In genomic region chr12:51238037-51238509, GRCh38 we compare ENCODE assay signal across 8 cellular contexts. TPM values are rescaled to one million over a fixed set of nuclear protein-coding genes. Genes with fewer than 3 reads are reported as not detected.
DNase-seq lines count a peak whose midpoint lies in the region; ATAC-seq and TF ChIP-seq lines count a peak whose summit lies in the region.

No MANE protein-coding gene starts in this region.

- H3K27ac ChIP-seq in heart left ventricle, result peak overlapping the region; percentile 48 to 100 (median 100)
- H3K27ac ChIP-seq in vagina, result peak overlapping the region; percentile 99

- H3K9me3 ChIP-seq in heart left ventricle, result no peaks in the 10 kb centered on the region
- H3K9me3 ChIP-seq in vagina, result no peaks in the 10 kb centered on the region

- no peak for ATAC-seq in heart left ventricle
- no peak for ATAC-seq in memory B cell (ENCODE audit: low read depth)

- H3K4me1 ChIP-seq in heart left ventricle (peaks cover 0 to 42% (median 23%) of the 10 kb centered on the region in 12 donors), vagina (peaks cover 27% of the 10 kb centered on the region)

- H3K4me3 ChIP-seq in heart left ventricle (peak overlapping the region; percentile 63 to 100 (median 97)), LNCaP clone FGC (ENCODE audit: low read depth, low read length) (peak overlapping the region; percentile 99), vagina (peak overlapping the region; percentile 90 to 98)

- intact Hi-C loops in heart left ventricle (cut with DNase I), result loop anchor here in 7 of 10 donors (1.0 to 10.0 kb wide), 8 partner anchors 19 to 193 kb away; partner anchors contain the start of genes POU6F1 (in 4 of the 7), LETMD1 (in 2 of the 7), CSRNP2 (in 1 of the 7) and TFCP2 (in 1 of the 7)
- intact Hi-C loops in cardiac septum (cut with DNase I), result loop anchor here (2.0 kb wide), 3 partner anchors 19 to 155 kb away; partner anchors contain the start of genes CSRNP2, POU6F1 and TFCP2
- intact Hi-C loops in vagina (cut with DNase I), result no loop called here

- H3K4me1 Mint-ChIP-seq in brain (peaks cover 31% of the 10 kb centered on the region), memory B cell (peaks cover 25% of the 10 kb centered on the region)

- DNase-seq in heart left ventricle (no peak), cardiac septum (ENCODE audit: low spot score) (no peak), LNCaP clone FGC (ENCODE audit: low read depth) (peak; percentile 52), memory B cell (ENCODE audit: low spot score in 2 of 2) (no peak), vagina (ENCODE audit: extremely low spot score in 2 of 2) (no peak), hepatic stellate cell (ENCODE audit: low spot score) (no peak), amniotic stem cell (lab: John Stamatoyannopoulos, UW) (no peak)

- H3K27me3 ChIP-seq in heart left ventricle (no peaks in the 10 kb centered on the region), vagina (no peaks in the 10 kb centered on the region)

- TF ChIP-seq CTCF in heart left ventricle (IDR thresholded peaks at IDR 0.05), result no peak
- TF ChIP-seq CTCF in LNCaP clone FGC (IDR thresholded peaks at IDR 0.05; ENCODE audit: control insufficient read depth, extremely low read depth, insufficient read depth), result no peak
- no peak for TF ChIP-seq CTCF in brain (conservative IDR thresholded peaks at IDR 0.05)
- no peak for TF ChIP-seq CTCF in vagina (IDR thresholded peaks at IDR 0.05)

- H3K4me3 Mint-ChIP-seq in brain (peak overlapping the region; percentile 94 to 99 (median 96)), memory B cell (peak overlapping the region; percentile 98)

- 9 to 14% (median 12%) methylated on average over 10 of the region's 10 CpGs for whole genome bisulfite sequencing in heart left ventricle, 4 donors

- H3K36me3 ChIP-seq in heart left ventricle, result peaks cover 0 to 33% (median 31%) of the 10 kb centered on the region in 9 donors
- H3K36me3 ChIP-seq in vagina, result peaks cover 0 to 28% of the 10 kb centered on the region in 2 donors

- peak overlapping the region; percentile 98 to 100 (median 99) for H3K27ac Mint-ChIP-seq in brain
- peak overlapping the region; percentile 100 for H3K27ac Mint-ChIP-seq in memory B cell

- peaks cover 0 to 7% (median 0%) of the 10 kb centered on the region in 5 experiments for H3K9me3 Mint-ChIP-seq in brain
- H3K9me3 Mint-ChIP-seq in memory B cell, result no peaks in the 10 kb centered on the region

- H3K27me3 Mint-ChIP-seq in brain (peaks cover 8% of the 10 kb centered on the region), memory B cell (peaks cover 2% of the 10 kb centered on the region)

- TF ChIP-seq POLR2A in heart left ventricle (IDR thresholded peaks at IDR 0.05), result no peak
- no peak for TF ChIP-seq POLR2A in vagina (IDR thresholded peaks at IDR 0.05)

- H3K36me3 Mint-ChIP-seq in brain (peaks cover 27% of the 10 kb centered on the region), memory B cell (peaks cover 21% of the 10 kb centered on the region)

RNA-seq across cellular contexts. Expression of gene DAZAP2, which starts 0.6 kb away (rescaled TPM):
- 100 to 1,000 TPM; 147 to 313 (median 192) TPM for total RNA-seq in heart left ventricle
- polyA plus RNA-seq in heart left ventricle, result 100 to 1,000 TPM in 1 of 2 donors, 10 to 100 TPM in 1; 58.8 to 419 TPM
- total RNA-seq in cardiac septum, result 169 TPM
- polyA plus RNA-seq in brain (ENCODE audit: insufficient read depth, low read depth, low replicate concordance), result 468 TPM
- total RNA-seq in vagina, result 230 TPM

RNA-seq across cellular contexts. Expression of gene POU6F1, which starts 20.2 kb away (rescaled TPM):
- total RNA-seq in heart left ventricle (10 to 100 TPM in 1 of 9 donors, 1 to 10 TPM in 8; 4.6 to 14.0 (median 6.8) TPM), cardiac septum (9.1 TPM), vagina (16.5 TPM)
- polyA plus RNA-seq in heart left ventricle (1 to 10 TPM; 4.6 to 6.4 TPM), brain (ENCODE audit: insufficient read depth, low read depth, low replicate concordance) (21.8 TPM)

RNA-seq across cellular contexts. Expression of gene SMAGP, which starts 32.1 kb away (rescaled TPM):
- total RNA-seq in heart left ventricle (1 to 10 TPM; 2.0 to 7.4 (median 3.7) TPM), cardiac septum (4.4 TPM), vagina (30.0 TPM)
- polyA plus RNA-seq in heart left ventricle (1 to 10 TPM; 2.0 to 8.4 TPM), brain (ENCODE audit: insufficient read depth, low read depth, low replicate concordance) (9.9 TPM)
